36 cellular contexts compared by ENCODE assay signal in the genomic region with DNA sequence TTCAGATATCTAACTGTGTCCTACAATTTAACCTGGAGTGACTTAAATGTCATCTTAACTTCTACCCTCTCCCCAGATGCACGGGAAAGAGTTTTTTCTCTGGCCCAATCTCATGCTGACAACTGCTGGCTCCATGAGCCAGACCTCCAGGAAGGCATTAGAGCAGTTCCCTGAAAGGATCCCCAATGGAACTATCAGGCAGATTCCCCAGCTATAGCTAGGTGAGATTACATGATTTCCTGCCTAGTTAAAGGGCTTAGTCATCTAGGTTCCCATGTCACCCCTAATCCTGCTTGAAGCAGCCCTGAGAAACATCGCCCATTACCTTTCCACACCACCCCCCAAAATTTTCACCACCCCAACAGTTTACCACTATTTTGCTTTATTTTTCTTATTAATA.
"Had no signal": no experiment of that assay in that cellular context is flagged by ENCODE, and none has a peak within 500 bp of the region (broad histone marks: within the 10 kb centered on the region; RNA-seq: fewer than 3 reads in every experiment).

No MANE protein-coding gene starts in this region.

- H3K36me3 ChIP-seq: adrenal gland, breast epithelium had no signal

- H3K9me3 ChIP-seq: adrenal gland had no signal

- H3K27ac Mint-ChIP-seq: activated B cell treated with CpG ODN at 0.5 μM for 24 hours; activated CD4-positive, alpha-beta memory T cell treated with anti-CD3 and anti-CD28 coated beads for 36 hours; activated naive CD4-positive, alpha-beta T cell treated with anti-CD3 and anti-CD28 coated beads for 36 hours; activated naive CD4-positive, alpha-beta T cell treated with anti-CD3 and anti-CD28 coated beads, Interleukin-2, amount 50 U/mL, for 72 hours; activated T-helper 1 cell treated with anti-CD3 and anti-CD28 coated beads, Interleukin-12 subunit alpha, Interleukin-12 subunit beta, Interleukin-2, Interleukin-4 antibody, amounts not matched to agents 30 ng/mL and 10 ng/mL and 1 ng/mL, durations not matched to agents 14 hours and 24 hours and 36 hours had no signal

- H3K27me3 Mint-ChIP-seq: activated B cell treated with CpG ODN at 0.5 μM for 24 hours; activated CD4-positive, alpha-beta memory T cell treated with anti-CD3 and anti-CD28 coated beads for 36 hours had no signal

- H3K27me3 ChIP-seq: adrenal gland, body of pancreas, breast epithelium had no signal

- DNase-seq: activated B cell treated with CpG ODN at 0.5 μM for 24 hours; activated CD4-positive, alpha-beta memory T cell treated with anti-CD3 and anti-CD28 coated beads for 36 hours; activated CD4-positive, alpha-beta T cell treated with anti-CD3 and anti-CD28 coated beads for 4 hours; activated CD4-positive, alpha-beta T cell treated with anti-CD3 and anti-CD28 coated beads, Interleukin-2, amount 50 U/mL, for 1 hour; activated CD4-positive, CD25-positive, alpha-beta regulatory T cell treated with anti-CD3 and anti-CD28 coated beads, Interleukin-2, amount 50 U/mL, for 72 hours; activated CD8-positive, alpha-beta memory T cell treated with anti-CD3 and anti-CD28 coated beads, Interleukin-2, amount 50 U/mL, for 4 hours; activated gamma-delta T cell treated with Interleukin-2 at 50 U/mL for 16 hours; activated naive CD4-positive, alpha-beta T cell treated with anti-CD3 and anti-CD28 coated beads for 36 hours; activated T-cell treated with anti-CD3 and anti-CD28 coated beads for 4 hours; activated T-cell treated with anti-CD3 and anti-CD28 coated beads, Interleukin-2, amount 50 U/mL, for 4 hours; adrenal gland; body of pancreas; cerebellar nuclear complex; Kasumi-1; MM.1S; MV-4-11; NCI-H1092; NCI-H1436 treated with DMSO at 0.1 percent for 48 hours; NCI-H1694 treated with DMSO at 0.1 percent for 48 hours; NCI-H2029 treated with DMSO at 0.1 percent for 48 hours; NCI-H2107; NCI-H2171; NCI-H510A; NCI-H526; NCI-H748 treated with DMSO at 0.1 percent for 48 hours; NK-92 treated with Interleukin-12 subunit alpha and Interleukin-12 subunit beta, amount 100 ng/mL, for 24 hours; PC-9; SIG-M5; T-helper 1 cell; T-helper 2 cell; T-helper 9 cell had no signal

- H3K4me3 Mint-ChIP-seq: activated B cell treated with CpG ODN at 0.5 μM for 24 hours; activated CD4-positive, alpha-beta memory T cell treated with anti-CD3 and anti-CD28 coated beads for 36 hours; activated naive CD4-positive, alpha-beta T cell treated with anti-CD3 and anti-CD28 coated beads for 36 hours; activated T-cell treated with anti-CD3 and anti-CD28 coated beads, Interleukin-2, amount 50 U/mL, for 4 hours; activated T-helper 1 cell treated with anti-CD3 and anti-CD28 coated beads, Interleukin-12 subunit alpha, Interleukin-12 subunit beta, Interleukin-2, Interleukin-4 antibody, amounts not matched to agents 30 ng/mL and 10 ng/mL and 1 ng/mL, durations not matched to agents 14 hours and 24 hours and 36 hours had no signal

- H3K4me1 ChIP-seq: adrenal gland, body of pancreas, breast epithelium had no signal

- H3K4me3 ChIP-seq: adrenal gland, body of pancreas, breast epithelium, PC-9 had no signal

- H3K27ac ChIP-seq: adrenal gland, body of pancreas, breast epithelium, PC-9, RWPE1, VCaP had no signal

- H3K36me3 Mint-ChIP-seq: activated CD4-positive, alpha-beta memory T cell treated with anti-CD3 and anti-CD28 coated beads for 36 hours had no signal

- H3K4me1 Mint-ChIP-seq: activated B cell treated with CpG ODN at 0.5 μM for 24 hours had no signal

- H3K4me2 ChIP-seq: PC-9 had no signal

- H2AFZ ChIP-seq: PC-9 had no signal
